8 cellular contexts compared by ENCODE assay signal in the genomic region with DNA sequence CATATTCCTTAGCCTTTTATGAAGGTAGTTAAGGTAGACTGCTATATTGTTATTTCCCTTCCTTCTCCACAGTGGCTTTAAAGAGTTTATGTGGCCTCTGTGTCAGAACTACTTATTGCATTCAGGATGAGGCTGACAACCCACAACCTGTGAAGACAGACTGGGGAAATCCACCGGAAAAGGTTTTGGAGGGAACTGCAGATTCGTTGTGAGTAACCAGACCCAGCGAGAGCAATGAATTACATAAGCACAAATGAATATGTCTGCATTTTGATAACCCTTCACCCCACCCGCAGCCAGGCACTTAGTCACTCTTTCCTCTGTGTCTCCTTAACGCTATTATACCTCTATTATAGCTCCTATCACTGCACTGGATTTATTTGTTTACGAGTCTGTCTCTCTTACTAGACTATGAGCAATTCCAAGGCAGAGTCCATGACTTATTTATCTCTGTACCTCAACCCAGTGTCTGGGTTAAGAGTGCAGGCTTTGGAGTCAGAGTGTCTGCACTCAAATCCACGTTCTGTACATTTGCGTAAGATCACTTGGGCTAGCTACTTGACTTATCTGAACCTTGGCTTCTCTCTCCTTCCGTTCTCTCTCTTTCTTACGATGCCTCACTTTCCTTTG. TPM values are rescaled to one million over a fixed set of nuclear protein-coding genes. Genes with fewer than 3 reads are reported as not detected.
DNase-seq lines count a peak whose midpoint lies in the region; ATAC-seq and TF ChIP-seq lines count a peak whose summit lies in the region.

No MANE protein-coding gene starts in this region.

- intact Hi-C loops in activated T-helper 2 cell treated with anti-CD3 and anti-CD28 coated beads, Interferon-gamma antibody, Interleukin-2, Interleukin-4, amounts not matched to agents 10 μg/mL and 5 μg/mL and 100 μg/mL, durations not matched to agents 14 hours and 24 hours and 36 hours (cut with micrococcal nuclease), result loop anchor here (1.0 to 10.0 kb wide), 7 partner anchors 223 to 1757 kb away; partner anchors contain the start of gene SH3RF2
- intact Hi-C loops in upper lobe of right lung (cut with DNase I), result no loop called here

- H2BK15ac ChIP-seq in mesenchymal stem cell (ENCODE audit: low read depth, poor library complexity, severe bottlenecking), result no peak overlapping the region

- WGBS in mesenchymal stem cell, result 4% methylated on average over 8 of the region's 10 CpGs

- H3K36me3 Mint-ChIP-seq in activated T-helper 2 cell treated with anti-CD3 and anti-CD28 coated beads, Interferon-gamma antibody, Interleukin-2, Interleukin-4, amounts not matched to agents 10 μg/mL and 5 μg/mL and 100 μg/mL, durations not matched to agents 14 hours and 24 hours and 36 hours (ENCODE audit: low read depth), result no peaks in the 10 kb centered on the region

- H3K18ac ChIP-seq in mesenchymal stem cell (ENCODE audit: low read depth in 1 of 2, low read length in 2 of 2), result no peak overlapping the region

- H3K9me3 Mint-ChIP-seq in activated T-helper 2 cell treated with anti-CD3 and anti-CD28 coated beads, Interferon-gamma antibody, Interleukin-2, Interleukin-4, amounts not matched to agents 10 μg/mL and 5 μg/mL and 100 μg/mL, durations not matched to agents 14 hours and 24 hours and 36 hours, result no peaks in the 10 kb centered on the region

- no peaks in the 10 kb centered on the region for H3K9me3 ChIP-seq in mesenchymal stem cell (ENCODE audit: control insufficient read depth, low read length)
- no peaks in the 10 kb centered on the region for H3K9me3 ChIP-seq in upper lobe of right lung

- H3K4me2 ChIP-seq in mesenchymal stem cell (ENCODE audit: low read length, poor library complexity, severe bottlenecking), result no peak overlapping the region

- H3K4me3 ChIP-seq in mesenchymal stem cell (ENCODE audit: insufficient read depth in 1 of 2, low read depth in 1 of 2, low read length in 2 of 2) (no peak overlapping the region), upper lobe of right lung (no peak overlapping the region)

- peak; percentile 34 for ATAC-seq in HG02763 (IDR thresholded peaks at IDR 0.05; ENCODE audit: unreplicated experiment)
- peak; percentile 78 for ATAC-seq in upper lobe of right lung

- H3K27me3 ChIP-seq in mesenchymal stem cell (ENCODE audit: control insufficient read depth in 1 of 2, insufficient read depth in 1 of 2, low read length in 2 of 2) (no peaks in the 10 kb centered on the region), upper lobe of right lung (no peaks in the 10 kb centered on the region)

- no peaks in the 10 kb centered on the region for H3K79me1 ChIP-seq in mesenchymal stem cell (replicated peaks; ENCODE audit: low read length, poor library complexity, severe bottlenecking)

- no peak overlapping the region for H3K4ac ChIP-seq in mesenchymal stem cell (ENCODE audit: low read depth in 1 of 2, low read length in 2 of 2)

- no peak for TF ChIP-seq CTCF in upper lobe of right lung (IDR thresholded peaks at IDR 0.05)

- H3K4me1 Mint-ChIP-seq in activated T-helper 2 cell treated with anti-CD3 and anti-CD28 coated beads, Interferon-gamma antibody, Interleukin-2, Interleukin-4, amounts not matched to agents 10 μg/mL and 5 μg/mL and 100 μg/mL, durations not matched to agents 14 hours and 24 hours and 36 hours (ENCODE audit: low read depth), result peaks cover 34% of the 10 kb centered on the region

- H3K36me3 ChIP-seq in mesenchymal stem cell (ENCODE audit: control insufficient read depth in 1 of 2, insufficient read depth in 2 of 2, low read depth in 1 of 2, low read length in 2 of 2) (no peaks in the 10 kb centered on the region), upper lobe of right lung (no peaks in the 10 kb centered on the region)

- no peak overlapping the region for H2AFZ ChIP-seq in mesenchymal stem cell (ENCODE audit: low read depth, low read length)

- H2BK12ac ChIP-seq in mesenchymal stem cell (ENCODE audit: low read length in 2 of 2), result no peak overlapping the region

- H3K27ac Mint-ChIP-seq in activated T-helper 2 cell treated with anti-CD3 and anti-CD28 coated beads, Interferon-gamma antibody, Interleukin-2, Interleukin-4, amounts not matched to agents 10 μg/mL and 5 μg/mL and 100 μg/mL, durations not matched to agents 14 hours and 24 hours and 36 hours, result peak overlapping the region; percentile 71

- no peak overlapping the region for H4K91ac ChIP-seq in mesenchymal stem cell (ENCODE audit: low read length)

- H2AK5ac ChIP-seq in mesenchymal stem cell (ENCODE audit: low read length, severe bottlenecking), result no peak overlapping the region

- H3K4me3 Mint-ChIP-seq in activated T-helper 2 cell treated with anti-CD3 and anti-CD28 coated beads, Interferon-gamma antibody, Interleukin-2, Interleukin-4, amounts not matched to agents 10 μg/mL and 5 μg/mL and 100 μg/mL, durations not matched to agents 14 hours and 24 hours and 36 hours (ENCODE audit: low read depth), result peak overlapping the region; percentile 56

- H3K4me1 ChIP-seq in mesenchymal stem cell (ENCODE audit: control insufficient read depth, insufficient read depth, low read depth, low read length), result no peaks in the 10 kb centered on the region
- H3K4me1 ChIP-seq in upper lobe of right lung, result peaks cover 20% of the 10 kb centered on the region

- H3K27me3 Mint-ChIP-seq in activated T-helper 2 cell treated with anti-CD3 and anti-CD28 coated beads, Interferon-gamma antibody, Interleukin-2, Interleukin-4, amounts not matched to agents 10 μg/mL and 5 μg/mL and 100 μg/mL, durations not matched to agents 14 hours and 24 hours and 36 hours (ENCODE audit: low read depth), result peaks cover 2% of the 10 kb centered on the region

- no peak overlapping the region for H2BK120ac ChIP-seq in mesenchymal stem cell (ENCODE audit: low read depth, low read length)

- H4K8ac ChIP-seq in mesenchymal stem cell (ENCODE audit: low read length), result no peak overlapping the region

- peak; percentile 78 for DNase-seq in EH (ENCODE audit: low read depth)
- DNase-seq in RKO (ENCODE audit: low spot score), result peak; percentile 30
- DNase-seq in activated T-helper 2 cell treated with anti-CD3 and anti-CD28 coated beads, Interferon-gamma antibody, Interleukin-2, Interleukin-4, amounts not matched to agents 10 μg/mL and 5 μg/mL and 100 μg/mL, durations not matched to agents 14 hours and 24 hours and 36 hours (ENCODE audit: low spot score), result peak; percentile 74
- DNase-seq in mesenchymal stem cell, result peak; percentile 94
- DNase-seq in upper lobe of right lung, result peak; percentile 56
- DNase-seq in SW480 (ENCODE audit: low spot score), result no peak
- no peak for DNase-seq in NCI-H2107 (lab: John Stamatoyannopoulos, UW)

- H3K27ac ChIP-seq in mesenchymal stem cell (ENCODE audit: low read length, poor library complexity, severe bottlenecking) (no peak overlapping the region), upper lobe of right lung (peak overlapping the region; percentile 39)

- H3K9ac ChIP-seq in mesenchymal stem cell (ENCODE audit: low read length), result no peak overlapping the region

- no peak overlapping the region for H2BK5ac ChIP-seq in mesenchymal stem cell (ENCODE audit: low read depth, low read length, poor library complexity, severe bottlenecking)

- no peak overlapping the region for H3K14ac ChIP-seq in mesenchymal stem cell (ENCODE audit: low read length in 2 of 2)

- H3K23ac ChIP-seq in mesenchymal stem cell (ENCODE audit: low read length in 2 of 2), result no peak overlapping the region

RNA-seq across cellular contexts. Expression of gene KCTD16, which starts 19.2 kb away (rescaled TPM):
- total RNA-seq in activated T-helper 2 cell treated with anti-CD3 and anti-CD28 coated beads, Interferon-gamma antibody, Interleukin-2, Interleukin-4, amounts not matched to agents 10 μg/mL and 5 μg/mL and 100 μg/mL, durations not matched to agents 14 hours and 24 hours and 36 hours, result not detected in 2 replicates
- 0.22 TPM for polyA plus RNA-seq in mesenchymal stem cell (2013, experiment 1 of 2)
- 0.19 TPM for polyA plus RNA-seq in mesenchymal stem cell (2013, experiment 2 of 2)
- 5.1 TPM for total RNA-seq in upper lobe of right lung

RNA-seq across cellular contexts. Expression of gene YIPF5, which starts 19.5 kb away (rescaled TPM):
- 34.0 and 34.2 TPM in 2 replicates for total RNA-seq in activated T-helper 2 cell treated with anti-CD3 and anti-CD28 coated beads, Interferon-gamma antibody, Interleukin-2, Interleukin-4, amounts not matched to agents 10 μg/mL and 5 μg/mL and 100 μg/mL, durations not matched to agents 14 hours and 24 hours and 36 hours
- 78.3 TPM for polyA plus RNA-seq in mesenchymal stem cell (2013, experiment 1 of 2)
- polyA plus RNA-seq in mesenchymal stem cell (2013, experiment 2 of 2), result 83.7 TPM
- 47.6 TPM for total RNA-seq in upper lobe of right lung

Comparison
In these comparisons a context has a peak if more than half of its experiments do, and no peak if none do; other contexts are left out.
1. DNase-seq: peak in EH (single experiment), RKO (single experiment), activated T-helper 2 cell treated with anti-CD3 and anti-CD28 coated beads, Interferon-gamma antibody, Interleukin-2, Interleukin-4, amounts not matched to agents 10 μg/mL and 5 μg/mL and 100 μg/mL, durations not matched to agents 14 hours and 24 hours and 36 hours (single experiment), mesenchymal stem cell (single experiment) and upper lobe of right lung (single experiment); none in SW480 (single experiment) and NCI-H2107 (single experiment).